Comparison of ENCODE assay signal across 14 cellular contexts in genomic region chr11:2702771-2703486, GRCh38. TPM values are rescaled to one million over a fixed set of nuclear protein-coding genes. Genes with fewer than 3 reads are reported as not detected.
A peak's percentile ranks its signal among the peaks of the same experiment; 100 is the strongest.
DNase-seq lines count a peak whose midpoint lies in the region; ATAC-seq, FAIRE-seq and TF ChIP-seq lines count a peak whose summit lies in the region.
"Had no signal": no experiment of that assay in that cellular context is flagged by ENCODE, and none has a peak within 500 bp of the region (broad histone marks: within the 10 kb centered on the region; RNA-seq: fewer than 3 reads in every experiment).

No MANE protein-coding gene starts in this region.

- no peaks in the 10 kb centered on the region; the same call in 1 of the 2 replicates for H3K4me1 ChIP-seq in GM12878 (ENCODE audit: control insufficient read depth, insufficient read depth, low read length)
- peaks cover 3% of the 10 kb centered on the region for H3K4me1 ChIP-seq in mesendoderm (ENCODE audit: control insufficient read depth, low read depth, low read length)
- peaks cover 17% of the 10 kb centered on the region for H3K4me1 ChIP-seq in suprapubic skin
- H3K4me1 ChIP-seq in CD8-positive, alpha-beta T cell (ENCODE audit: insufficient read depth, low read length): peaks cover 5% of the 10 kb centered on the region

- no TSS peak for BruUV-seq in GM12878 (replicated peaks; lab: Mats Ljungman, UMichigan)

- in situ Hi-C loops in GM12878 (cut with MboI): no loop called here

- H2BK120ac ChIP-seq in mesendoderm (ENCODE audit: low read depth, low read length): no peak overlapping the region

- SMC1A ChIA-PET in GM12878 (lab: Charles Lee; ENCODE audit: uncharacterized antibody, unreplicated experiment): no interaction called here

- intact Hi-C loops in GM12878 (cut with micrococcal nuclease; ENCODE audit: unreplicated experiment): no loop called here
- intact Hi-C loops in CD8-positive, alpha-beta T cell (cut with DNase I, micrococcal nuclease): loop anchor here in 1 of 2 experiments (5.0 kb wide), 1 partner anchor 184 kb away; the partner anchor contains the start of gene CDKN1C

- H3K56ac ChIP-seq in mesendoderm (ENCODE audit: low read length): no peak overlapping the region

- H3K4me3 ChIP-seq in GM12878 (no peak overlapping the region), mesendoderm (ENCODE audit: low read length) (no peak overlapping the region), suprapubic skin (no peak overlapping the region)
- no peak overlapping the region for H3K4me3 ChIP-seq in CD8-positive, alpha-beta T cell (ENCODE audit: low read depth, low read length)
- H3K4me3 ChIP-seq: heart left ventricle, tibial nerve had no signal

- H3K9ac ChIP-seq in GM12878 (ENCODE audit: control insufficient read depth, insufficient read depth, low read length) (no peak overlapping the region), mesendoderm (ENCODE audit: low read length) (peak overlapping the region; percentile 24)

- H3K4me3 Mint-ChIP-seq in CD8-positive, alpha-beta T cell: no peak overlapping the region
- H3K4me3 Mint-ChIP-seq: activated naive CD4-positive, alpha-beta T cell treated with anti-CD3 and anti-CD28 coated beads, Interleukin-2, amount 10 ng/mL, durations not matched to agents 7 days and 5 days had no signal

- H3K23ac ChIP-seq in mesendoderm (ENCODE audit: low read length): no peak overlapping the region

- ATAC-seq in GM12878: no peak
- ATAC-seq in CD8-positive, alpha-beta T cell: no peak
- ATAC-seq: heart left ventricle had no signal

- TF ChIP-seq RAD21 in GM12878 (IDR thresholded peaks at IDR 0.05; ENCODE audit: insufficient read depth, low read depth, low read length): no peak

- H3K27ac ChIP-seq in GM12878 (ENCODE audit: control insufficient read depth, insufficient read depth): no peak overlapping the region
- no peak overlapping the region for H3K27ac ChIP-seq in mesendoderm (ENCODE audit: low read depth, low read length)
- H3K27ac ChIP-seq in suprapubic skin: no peak overlapping the region
- no peak overlapping the region for H3K27ac ChIP-seq in CD8-positive, alpha-beta T cell (ENCODE audit: low read depth, low read length)
- H3K27ac ChIP-seq: heart left ventricle had no signal

- no peaks in the 10 kb centered on the region for H3K27me3 ChIP-seq in GM12878 (replicated peaks in 1 of 2; ENCODE audit: control insufficient read depth in 2 of 2, insufficient read depth in 2 of 2, low read length in 1 of 2)
- no peaks in the 10 kb centered on the region for H3K27me3 ChIP-seq in mesendoderm (ENCODE audit: insufficient read depth, low read length, poor library complexity)
- no peaks in the 10 kb centered on the region for H3K27me3 ChIP-seq in suprapubic skin
- H3K27me3 ChIP-seq in CD8-positive, alpha-beta T cell (ENCODE audit: insufficient read depth, low read length): no peaks in the 10 kb centered on the region
- H3K27me3 ChIP-seq: heart left ventricle, tibial nerve had no signal

- RAD21 ChIA-PET in GM12878 (lab: Charles Lee; ENCODE audit: unreplicated experiment): no interaction called here

- peaks cover 9% of the 10 kb centered on the region for H3K4me1 Mint-ChIP-seq in CD8-positive, alpha-beta T cell (ENCODE audit: low read depth)

- H2BK15ac ChIP-seq in mesendoderm (replicated peaks; ENCODE audit: low read depth): no peak overlapping the region

- H3K9me3 Mint-ChIP-seq in CD8-positive, alpha-beta T cell: no peaks in the 10 kb centered on the region

- TF ChIP-seq EP300 in GM12878 (IDR thresholded peaks at IDR 0.05; ENCODE audit: borderline replicate concordance in 1 of 2, control insufficient read depth in 1 of 2, low read depth in 2 of 2, low read length in 2 of 2): no peak
- no peak for TF ChIP-seq EP300 in suprapubic skin (IDR thresholded peaks at IDR 0.05)

- H3K27me3 Mint-ChIP-seq in CD8-positive, alpha-beta T cell (ENCODE audit: low read depth): no peaks in the 10 kb centered on the region

- no peak overlapping the region for H4K5ac ChIP-seq in mesendoderm (ENCODE audit: low read length)

- H2AK5ac ChIP-seq in mesendoderm (ENCODE audit: low read length): no peak overlapping the region

- POLR2A ChIA-PET in GM12878 (lab: Charles Lee): no interaction called here
- POLR2A ChIA-PET in CD8-positive, alpha-beta T cell (lab: Charles Lee): no interaction called here

- H3K79me1 ChIP-seq in mesendoderm (ENCODE audit: low read length): no peaks in the 10 kb centered on the region

- WGBS in GM12878 (ENCODE audit: insufficient coverage, insufficient replicate concordance, low lambda C conversion rate, missing lambda C conversion rate): 42% methylated on average over 19 of the region's 19 CpGs
- no CpG with 5 or more reads among the region's 19 CpGs for WGBS in mesendoderm (ENCODE audit: extremely low coverage, insufficient coverage, low lambda C conversion rate)
- 81% methylated on average over 19 of the region's 19 CpGs for WGBS in suprapubic skin

- H3K36me3 Mint-ChIP-seq in CD8-positive, alpha-beta T cell: peaks cover 6% of the 10 kb centered on the region

- no peaks in the 10 kb centered on the region for H4K20me1 ChIP-seq in GM12878 (ENCODE audit: control insufficient read depth, insufficient read depth)

- CTCF ChIA-PET in GM12878 (lab: Yijun Ruan, JAX): no interaction called here
- CTCF ChIA-PET in CD8-positive, alpha-beta T cell (lab: Charles Lee): no interaction called here

- no peak overlapping the region for H2BK5ac ChIP-seq in mesendoderm (ENCODE audit: low read length)

- no peak overlapping the region for H3K4ac ChIP-seq in mesendoderm (ENCODE audit: low read depth, low read length)

- TF ChIP-seq POLR2A in GM12878 (IDR thresholded peaks at IDR 0.05; ENCODE audit: low read depth, low read length) (no peak), suprapubic skin (IDR thresholded peaks at IDR 0.05) (no peak)

- FAIRE-seq in GM12878 (lab: Jason Lieb, UNC): no peak

- no peak for TF ChIP-seq CTCF in GM12878 (IDR thresholded peaks at IDR 0.05 in 2 of 3, conservative IDR thresholded peaks at IDR 0.05 in 1 of 3; ENCODE audit: control insufficient read depth in 2 of 3, extremely low read depth in 1 of 3, insufficient read depth in 1 of 3, low read depth in 3 of 3, low read length in 3 of 3)
- TF ChIP-seq CTCF in suprapubic skin (IDR thresholded peaks at IDR 0.05): no peak
- TF ChIP-seq CTCF in CD8-positive, alpha-beta T cell (IDR thresholded peaks at IDR 0.05): no peak

- H3K9me3 ChIP-seq in GM12878 (replicated peaks; ENCODE audit: control insufficient read depth, insufficient read depth, low read length): no peaks in the 10 kb centered on the region; the same call in 2 of the 3 replicates
- H3K9me3 ChIP-seq in suprapubic skin: no peaks in the 10 kb centered on the region
- peaks cover 3% of the 10 kb centered on the region for H3K9me3 ChIP-seq in CD8-positive, alpha-beta T cell (ENCODE audit: low read length)
- H3K9me3 ChIP-seq: tibial nerve had no signal

- H3K18ac ChIP-seq in mesendoderm (ENCODE audit: low read length): no peak overlapping the region

- H3K4me2 ChIP-seq in GM12878 (ENCODE audit: control insufficient read depth, insufficient read depth): no peak overlapping the region
- no peak overlapping the region for H3K4me2 ChIP-seq in mesendoderm (ENCODE audit: low read length)

- no peaks in the 10 kb centered on the region for H3K36me3 ChIP-seq in GM12878 (ENCODE audit: control insufficient read depth in 2 of 2, insufficient read depth in 2 of 2, low read length in 1 of 2)
- H3K36me3 ChIP-seq in mesendoderm (ENCODE audit: control insufficient read depth, insufficient read depth, low read length): no peaks in the 10 kb centered on the region
- H3K36me3 ChIP-seq in suprapubic skin: no peaks in the 10 kb centered on the region
- H3K36me3 ChIP-seq in CD8-positive, alpha-beta T cell (ENCODE audit: insufficient read depth, low read length): no peaks in the 10 kb centered on the region
- H3K36me3 ChIP-seq: heart left ventricle, tibial nerve had no signal

- H4K8ac ChIP-seq in mesendoderm (ENCODE audit: low read depth, low read length): no peak overlapping the region

- H3K79me2 ChIP-seq in GM12878 (ENCODE audit: control insufficient read depth, insufficient read depth, low read length): peaks cover 18% of the 10 kb centered on the region
- no peaks in the 10 kb centered on the region for H3K79me2 ChIP-seq in mesendoderm (ENCODE audit: control insufficient read depth, insufficient read depth, low read length)

- peak; percentile 54 for DNase-seq in activated effector memory CD4-positive, alpha-beta T cell treated with anti-CD3 and anti-CD28 coated beads, Interleukin-2, amount 50 U/mL, for 16 hours
- no peak for DNase-seq in activated effector memory CD4-positive, alpha-beta T cell treated with Interleukin-2 at 50 U/mL for 16 hours
- DNase-seq in GM12878 (ENCODE audit: low read depth, low spot score): no peak
- no peak for DNase-seq in mesendoderm
- DNase-seq in suprapubic skin (ENCODE audit: low spot score in 2 of 2): peak; percentile 40 to 47
- DNase-seq in activated CD4-positive, alpha-beta T cell treated with anti-CD3 and anti-CD28 coated beads for 1 hour: no peak
- no peak for DNase-seq in CD8-positive, alpha-beta T cell
- DNase-seq in germinal center (ENCODE audit: low spot score): no peak
- DNase-seq: activated naive CD4-positive, alpha-beta T cell treated with anti-CD3 and anti-CD28 coated beads, Interleukin-2, amount 10 ng/mL, durations not matched to agents 7 days and 5 days; GDM1; kidney glomerular epithelial cell; SHP77 treated with DMSO at 0.1 percent for 48 hours had no signal

- H2AFZ ChIP-seq in GM12878 (ENCODE audit: control insufficient read depth, low read depth, low read length): no peak overlapping the region

- no peak overlapping the region for H3K27ac Mint-ChIP-seq in CD8-positive, alpha-beta T cell
- H3K27ac Mint-ChIP-seq: activated naive CD4-positive, alpha-beta T cell treated with anti-CD3 and anti-CD28 coated beads, Interleukin-2, amount 10 ng/mL, durations not matched to agents 7 days and 5 days had no signal

RNA-seq across cellular contexts. Expression of gene KCNQ1OT1, which starts 3.1 kb away (rescaled TPM):
- 19.7 and 20.8 TPM in 2 replicates for total RNA-seq in GM12878 (2013; cell fraction: nucleolus; rRNA removed)
- total RNA-seq in GM12878 (2014; rRNA removed) (1.1 TPM in 2 replicates), GM12878 (2014; rRNA removed; fragmentation: Illumina TruSeq; extraction: Trizol) (1.6 and 1.7 TPM in 2 replicates), GM12878 (2021) (1.1 and 1.3 TPM in 2 replicates), suprapubic skin (1 to 10 TPM; 2.5 to 4.5 (median 3.1) TPM)
- 0.21 TPM for polyA plus RNA-seq in GM12878 (2011; ENCODE audit: low read depth)
- polyA plus RNA-seq in GM12878 (2011; rRNA removed) (0.22 and 0.27 TPM in 2 replicates), GM12878 (2014; fragmentation: Illumina TruSeq; extraction: Trizol) (0.35 and 0.36 TPM in 2 replicates), GM12878 (2014; fragmentation: Nextera tagmentation; extraction: Ambion mirVana) (under 1 TPM; 0.02 to 0.13 TPM), GM12878 (2014; rRNA removed) (0.31 and 0.34 TPM in 2 replicates), GM12878 (2016; fragmentation: Nextera tagmentation; extraction: Ambion mirVana) (under 1 TPM; 0.47 to 0.62 TPM)
- polyA plus RNA-seq in GM12878 (2011; cell fraction: cytosol; rRNA removed): 0.01 and 0.02 TPM in 2 replicates
- 1.7 and 1.8 TPM in 2 replicates for polyA plus RNA-seq in GM12878 (2011; cell fraction: nucleus; rRNA removed)
- polyA plus RNA-seq in GM12878 (2012): 0.31 TPM in 2 replicates
- 2.4 and 3.0 TPM in 2 replicates for polyA minus RNA-seq in GM12878 (2011; rRNA and poly(A)+ RNA removed)
- 0.10 and 0.13 TPM in 2 replicates for polyA minus RNA-seq in GM12878 (2011; cell fraction: cytosol; rRNA and poly(A)+ RNA removed)
- 4.2 and 7.3 TPM in 2 replicates for polyA minus RNA-seq in GM12878 (2011; cell fraction: nucleus; rRNA and poly(A)+ RNA removed)
- polyA plus RNA-seq in mesendoderm (2013, experiment 1 of 2): 0.04 TPM
- 0.04 TPM for polyA plus RNA-seq in mesendoderm (2013, experiment 2 of 2)
- total RNA-seq in CD8-positive, alpha-beta T cell: under 1 TPM; 0.42 to 0.52 TPM

Comparison
In these comparisons a context has a peak if more than half of its experiments do, and no peak if none do; other contexts are left out.
1. DNase-seq: peak in activated effector memory CD4-positive, alpha-beta T cell treated with anti-CD3 and anti-CD28 coated beads, Interleukin-2, amount 50 U/mL, for 16 hours (single experiment) and suprapubic skin (2 of 2); none in activated effector memory CD4-positive, alpha-beta T cell treated with Interleukin-2 at 50 U/mL for 16 hours (single experiment), GM12878 (single experiment), mesendoderm (single experiment), activated CD4-positive, alpha-beta T cell treated with anti-CD3 and anti-CD28 coated beads for 1 hour (single experiment), CD8-positive, alpha-beta T cell (0 of 7) and germinal center (single experiment).